Comparison of ENCODE assay signal across 8 cellular contexts in genomic region chr2:57516740-57517340, GRCh38.
DNase-seq lines count a peak whose midpoint lies in the region; ATAC-seq and TF ChIP-seq lines count a peak whose summit lies in the region.

No MANE protein-coding gene starts in this region.

- no peak overlapping the region for H3K4me3 ChIP-seq in cardiac muscle cell
- no peak overlapping the region for H3K4me3 ChIP-seq in fibroblast of the aortic adventitia (ENCODE audit: low read depth, low read length)
- no peak overlapping the region for H3K4me3 ChIP-seq in retinal pigment epithelial cell (ENCODE audit: low read length)

- H3K4me3 Mint-ChIP-seq in activated naive CD4-positive, alpha-beta T cell treated with anti-CD3 and anti-CD28 coated beads, Interleukin-2, amount 10 ng/mL, durations not matched to agents 7 days and 5 days: no peak overlapping the region

- H3K4me1 Mint-ChIP-seq in activated naive CD4-positive, alpha-beta T cell treated with anti-CD3 and anti-CD28 coated beads, Interleukin-2, amount 10 ng/mL, durations not matched to agents 7 days and 5 days: no peaks in the 10 kb centered on the region

- CTCF ChIA-PET in activated naive CD4-positive, alpha-beta T cell treated with anti-CD3 and anti-CD28 coated beads, Interleukin-2, amount 10 ng/mL, durations not matched to agents 7 days and 5 days (lab: Charles Lee): interaction anchor here (1.8 kb wide), 1 partner anchor 1333 kb away, joined by 7 read pairs; the partner anchor contains the start of gene CCDC85A

- no peak for ATAC-seq in left ventricle myocardium superior

- no peaks in the 10 kb centered on the region for H3K36me3 ChIP-seq in cardiac muscle cell

- H3K4me1 ChIP-seq in cardiac muscle cell (ENCODE audit: low read depth): no peaks in the 10 kb centered on the region

- H3K27ac ChIP-seq in cardiac muscle cell: no peak overlapping the region

- H3K36me3 Mint-ChIP-seq in activated naive CD4-positive, alpha-beta T cell treated with anti-CD3 and anti-CD28 coated beads, Interleukin-2, amount 10 ng/mL, durations not matched to agents 7 days and 5 days: no peaks in the 10 kb centered on the region

- TF ChIP-seq CTCF in cardiac muscle cell (IDR thresholded peaks at IDR 0.05; ENCODE audit: low read depth, low read length): peak; percentile 33
- peak; percentile 48; the same call in 1 of the 2 replicates for TF ChIP-seq CTCF in LNCAP (IDR thresholded peaks at IDR 0.05)
- TF ChIP-seq CTCF in fibroblast of the aortic adventitia (IDR thresholded peaks at IDR 0.05; ENCODE audit: insufficient read depth, low read length): peak; percentile 56
- peak; percentile 48 for TF ChIP-seq CTCF in retinal pigment epithelial cell (conservative IDR thresholded peaks at IDR 0.05; ENCODE audit: low read depth, low read length)

- no peaks in the 10 kb centered on the region for H3K9me3 ChIP-seq in cardiac muscle cell (ENCODE audit: low read depth)

- no peak overlapping the region for H3K27ac Mint-ChIP-seq in activated naive CD4-positive, alpha-beta T cell treated with anti-CD3 and anti-CD28 coated beads, Interleukin-2, amount 10 ng/mL, durations not matched to agents 7 days and 5 days

- intact Hi-C loops in left ventricle myocardium superior (cut with micrococcal nuclease): loop anchor here (10.0 kb wide), 1 partner anchor 1802 kb away; no protein-coding TSS in a partner anchor

- DNase-seq in cardiac muscle cell (ENCODE audit: low read depth in 1 of 2, low spot score in 1 of 2) (peak; percentile 55 to 62), left ventricle myocardium superior (no peak), HCEC 1CT (peak; percentile 64), SHP77 treated with DMSO at 0.1 percent for 48 hours (lab: John Stamatoyannopoulos, UW) (peak; percentile 64), fibroblast of the aortic adventitia (ENCODE audit: low read depth) (peak; percentile 68), retinal pigment epithelial cell (ENCODE audit: low read depth) (peak; percentile 5)
- DNase-seq in activated naive CD4-positive, alpha-beta T cell treated with anti-CD3 and anti-CD28 coated beads, Interleukin-2, amount 10 ng/mL, durations not matched to agents 7 days and 5 days: no peak

- H3K27me3 ChIP-seq in cardiac muscle cell: no peaks in the 10 kb centered on the region

- no peaks in the 10 kb centered on the region for H3K9me3 Mint-ChIP-seq in activated naive CD4-positive, alpha-beta T cell treated with anti-CD3 and anti-CD28 coated beads, Interleukin-2, amount 10 ng/mL, durations not matched to agents 7 days and 5 days

- peaks cover 4% of the 10 kb centered on the region for H3K27me3 Mint-ChIP-seq in activated naive CD4-positive, alpha-beta T cell treated with anti-CD3 and anti-CD28 coated beads, Interleukin-2, amount 10 ng/mL, durations not matched to agents 7 days and 5 days

Comparison
In these comparisons a context has a peak if more than half of its experiments do, and no peak if none do; other contexts are left out.
1. DNase-seq: peak in cardiac muscle cell (2 of 2), HCEC 1CT (single experiment), SHP77 treated with DMSO at 0.1 percent for 48 hours (single experiment), fibroblast of the aortic adventitia (single experiment) and retinal pigment epithelial cell (single experiment); none in left ventricle myocardium superior (single experiment) and activated naive CD4-positive, alpha-beta T cell treated with anti-CD3 and anti-CD28 coated beads, Interleukin-2, amount 10 ng/mL, durations not matched to agents 7 days and 5 days (single experiment).
2. Peak in every context shown above with its lines, with median percentiles within 50 percentile points of each other: CTCF ChIP-seq.